Comparison of ENCODE assay signal across 9 cellular contexts in genomic region chr14:72801381-72801812, GRCh38.
DNase-seq lines count a peak whose midpoint lies in the region; ATAC-seq and TF ChIP-seq lines count a peak whose summit lies in the region.
"Had no signal": no experiment of that assay in that cellular context is flagged by ENCODE, and none has a peak within 500 bp of the region (broad histone marks: within the 10 kb centered on the region; RNA-seq: fewer than 3 reads in every experiment).

No MANE protein-coding gene starts in this region.

- ATAC-seq in GM19023 (IDR thresholded peaks at IDR 0.05; ENCODE audit: unreplicated experiment), result no peak
- ATAC-seq: upper lobe of right lung had no signal

- TF ChIP-seq CTCF in cardiac fibroblast (IDR thresholded peaks at IDR 0.05; ENCODE audit: low read depth, low read length), result no peak

- no peaks in the 10 kb centered on the region for H3K27me3 ChIP-seq in muscle layer of duodenum (ENCODE audit: low read depth, low read length)
- H3K27me3 ChIP-seq: upper lobe of right lung had no signal

- no peaks in the 10 kb centered on the region for H3K9me3 ChIP-seq in muscle layer of duodenum (ENCODE audit: control insufficient read depth in 1 of 2, low read length in 2 of 2)
- H3K9me3 ChIP-seq: upper lobe of right lung had no signal

- H3K36me3 ChIP-seq in muscle layer of duodenum (ENCODE audit: control insufficient read depth in 1 of 2, insufficient read depth in 2 of 2, low read length in 2 of 2), result no peaks in the 10 kb centered on the region
- H3K36me3 ChIP-seq: upper lobe of right lung had no signal

- peaks cover 0 to 4% of the 10 kb centered on the region in 2 donors for H3K4me1 ChIP-seq in muscle layer of duodenum (ENCODE audit: control insufficient read depth in 1 of 2, insufficient read depth in 2 of 2, low read length in 2 of 2)
- H3K4me1 ChIP-seq: upper lobe of right lung had no signal

- peak overlapping the region; percentile 7 for H3K27ac ChIP-seq in muscle layer of duodenum (ENCODE audit: low read length)
- H3K27ac ChIP-seq: upper lobe of right lung had no signal

- DNase-seq in D341Med (ENCODE audit: low spot score) (peak; percentile 15), NCI-H226 (peak; percentile 90), cardiac fibroblast (ENCODE audit: low read depth in 2 of 2) (peak; percentile 65 to 97), COR-L47 (lab: John Stamatoyannopoulos, UW) (no peak), NCI-H2029 (lab: John Stamatoyannopoulos, UW) (no peak)
- no peak for DNase-seq in stimulated activated CD4-positive, alpha-beta T cell treated with anti-CD3 and anti-CD28 coated beads, Interleukin-15, amount 100 ng/mL, for 24 hours
- DNase-seq: upper lobe of right lung had no signal

- H3K4me3 ChIP-seq in cardiac fibroblast (replicated peaks in 1 of 2; ENCODE audit: low read depth in 2 of 2, low read length in 2 of 2) (no peak overlapping the region), muscle layer of duodenum (ENCODE audit: low read depth in 1 of 2, low read length in 2 of 2) (no peak overlapping the region)
- H3K4me3 ChIP-seq: upper lobe of right lung had no signal

Comparison
In these comparisons a context has a peak if more than half of its experiments do, and no peak if none do; other contexts are left out.
1. DNase-seq: peak in D341Med (single experiment), NCI-H226 (single experiment) and cardiac fibroblast (2 of 2); none in COR-L47 (single experiment), stimulated activated CD4-positive, alpha-beta T cell treated with anti-CD3 and anti-CD28 coated beads, Interleukin-15, amount 100 ng/mL, for 24 hours (single experiment) and NCI-H2029 (single experiment).